In the genomic region with DNA sequence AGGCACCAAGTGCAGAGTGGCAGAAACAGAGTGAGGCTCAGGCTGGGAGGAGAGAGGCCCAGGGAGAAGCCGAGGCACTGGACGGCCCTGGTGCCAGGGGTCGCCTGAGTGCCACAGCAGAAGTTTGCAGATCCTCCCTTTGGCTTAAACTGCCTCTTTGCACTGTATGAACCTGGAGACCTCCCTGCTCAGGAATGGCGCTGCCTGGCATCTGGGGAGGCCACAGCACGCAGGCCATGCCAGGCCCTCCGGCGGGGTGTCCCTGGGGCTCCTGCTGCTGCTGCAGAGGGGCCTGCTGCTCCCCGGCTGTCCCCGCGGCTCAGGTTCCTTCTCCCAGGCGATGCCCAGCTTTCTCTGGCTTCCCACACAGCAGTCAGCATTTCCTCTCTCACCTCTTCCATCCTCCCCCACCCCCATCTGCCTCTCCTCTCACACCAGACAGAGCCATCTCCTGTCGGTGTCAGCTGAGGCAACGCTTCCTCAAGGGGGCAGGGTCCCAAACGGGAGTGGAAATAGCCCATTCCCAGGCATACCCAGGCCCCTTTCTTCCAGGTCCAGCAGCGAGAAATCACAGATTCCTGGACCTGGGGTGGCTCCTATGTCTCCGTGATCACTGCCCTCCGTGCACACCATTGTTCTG, we compare ENCODE assay signal across 34 cellular contexts. TPM values are rescaled to one million over a fixed set of nuclear protein-coding genes. Genes with fewer than 3 reads are reported as not detected.
DNase-seq lines count a peak whose midpoint lies in the region; ATAC-seq and TF ChIP-seq lines count a peak whose summit lies in the region.
"Had no signal": no experiment of that assay in that cellular context is flagged by ENCODE, and none has a peak within 500 bp of the region (broad histone marks: within the 10 kb centered on the region; RNA-seq: fewer than 3 reads in every experiment).

No MANE protein-coding gene starts in this region.

- 49% methylated on average over 14 of the region's 17 CpGs for WGBS in SK-N-SH (ENCODE audit: low lambda C conversion rate)
- WGBS in sigmoid colon, 2 donors, result 59 to 74% methylated on average over 17 of the region's 17 CpGs

- DNase-seq in SK-N-SH, result peak; percentile 25
- DNase-seq in WTC11 (ENCODE audit: low spot score), result peak; percentile 63
- DNase-seq in sigmoid colon, result peak; percentile 40
- DNase-seq in NCI-H2107 treated with DMSO at 0.1 percent for 48 hours (lab: John Stamatoyannopoulos, UW; ENCODE audit: unreplicated experiment), result no peak
- DNase-seq in osteocyte (ENCODE audit: extremely low spot score, unreplicated experiment), result no peak
- DNase-seq in activated CD4-positive, alpha-beta T cell treated with anti-CD3 and anti-CD28 coated beads for 4 hours, result no peak
- DNase-seq: 8988T; activated CD4-positive, alpha-beta T cell treated with anti-CD3 and anti-CD28 coated beads, Interleukin-2, amount 10 ng/mL, durations not matched to agents 24 days and 14 days; activated gamma-delta T cell; activated naive CD8-positive, alpha-beta T cell treated with anti-CD3 and anti-CD28 coated beads for 36 hours; activated T-cell treated with anti-CD3 and anti-CD28 coated beads, Interleukin-2, amount 50 U/mL, for 1 hour; CD4-positive, alpha-beta T cell; effector CD4-positive, alpha-beta T cell; erythroblast; left colon; MG63; NCI-H1930; NCI-H2227 treated with DMSO at 0.1 percent for 48 hours; NCI-H526 treated with DMSO at 0.1 percent for 48 hours; right lobe of liver; SHP77; stimulated activated CD4-positive, alpha-beta T cell treated with anti-CD3 and anti-CD28 coated beads, Interleukin-12 subunit alpha, Interleukin-12 subunit beta, amount 100 ng/mL, for 4 hours; stimulated activated CD4-positive, alpha-beta T cell treated with anti-CD3 and anti-CD28 coated beads, Interleukin-2, amount 100 ng/mL, for 48 hours; thyroid gland; uterus had no signal

- H3K4me3 Mint-ChIP-seq in WTC11, result no peak overlapping the region
- H3K4me3 Mint-ChIP-seq in osteocyte (ENCODE audit: unreplicated experiment), result no peak overlapping the region
- H3K4me3 Mint-ChIP-seq: activated CD4-positive, alpha-beta T cell treated with anti-CD3 and anti-CD28 coated beads, Interleukin-2, amount 10 ng/mL, durations not matched to agents 24 days and 14 days; activated naive CD8-positive, alpha-beta T cell treated with anti-CD3 and anti-CD28 coated beads for 36 hours; CD4-positive, alpha-beta T cell had no signal

- TF ChIP-seq POLR2A in sigmoid colon (IDR thresholded peaks at IDR 0.05), result no peak

- H3K9ac ChIP-seq in SK-N-SH (no peak overlapping the region), iPS-20b (ENCODE audit: low read depth, low read length) (peak overlapping the region; percentile 24; the same call in 1 of the 2 replicates)
- H3K9ac ChIP-seq: KMS-11 had no signal

- ATAC-seq in SK-N-SH treated with all-trans-retinoic acid at 6 μM for 48 hours (no peak), WTC11 (peak; percentile 77)
- ATAC-seq: left colon, Panc1, right lobe of liver had no signal

- H2AFZ ChIP-seq in SK-N-SH (ENCODE audit: low read depth), result no peak overlapping the region

- H3K36me3 ChIP-seq in SK-N-SH (replicated peaks in 1 of 2; ENCODE audit: control insufficient read depth in 1 of 2, insufficient read depth in 2 of 2, low read length in 1 of 2) (no peaks in the 10 kb centered on the region), iPS-20b (ENCODE audit: insufficient read depth, low read depth, low read length) (peaks cover 64% of the 10 kb centered on the region), sigmoid colon (no peaks in the 10 kb centered on the region)
- H3K36me3 ChIP-seq: MG63, neutrophil, prostate gland, right lobe of liver, thyroid gland, uterus had no signal

- peak overlapping the region; percentile 92 for H3K27ac Mint-ChIP-seq in WTC11
- H3K27ac Mint-ChIP-seq in osteocyte (ENCODE audit: unreplicated experiment), result no peak overlapping the region
- H3K27ac Mint-ChIP-seq: activated CD4-positive, alpha-beta T cell treated with anti-CD3 and anti-CD28 coated beads, Interleukin-2, amount 10 ng/mL, durations not matched to agents 24 days and 14 days; activated naive CD8-positive, alpha-beta T cell treated with anti-CD3 and anti-CD28 coated beads for 36 hours; CD4-positive, alpha-beta T cell had no signal

- H3K27me3 Mint-ChIP-seq in WTC11 (ENCODE audit: low read depth) (no peaks in the 10 kb centered on the region; the same call in 1 of the 2 replicates), osteocyte (ENCODE audit: unreplicated experiment) (peaks cover 5% of the 10 kb centered on the region)
- H3K27me3 Mint-ChIP-seq: activated CD4-positive, alpha-beta T cell treated with anti-CD3 and anti-CD28 coated beads, Interleukin-2, amount 10 ng/mL, durations not matched to agents 24 days and 14 days; activated naive CD8-positive, alpha-beta T cell treated with anti-CD3 and anti-CD28 coated beads for 36 hours; CD4-positive, alpha-beta T cell had no signal

- intact Hi-C loops in sigmoid colon (cut with DNase I), result no loop called here

- H3K4me3 ChIP-seq in SK-N-SH (ENCODE audit: low read depth in 2 of 2, low read length in 1 of 2), result no peak overlapping the region
- H3K4me3 ChIP-seq in iPS-20b (ENCODE audit: low read length), result no peak overlapping the region
- H3K4me3 ChIP-seq in sigmoid colon, result no peak overlapping the region
- H3K4me3 ChIP-seq: MG63, prostate gland, right lobe of liver, thyroid gland, uterus had no signal

- TF ChIP-seq EP300 in SK-N-SH (IDR thresholded peaks at IDR 0.05; ENCODE audit: borderline replicate concordance in 1 of 2, low read depth in 1 of 2, low read length in 1 of 2), result no peak
- no peak for TF ChIP-seq EP300 in sigmoid colon (IDR thresholded peaks at IDR 0.05)

- no peaks in the 10 kb centered on the region for H3F3A ChIP-seq in SK-N-SH (replicated peaks; ENCODE audit: insufficient read depth)

- no peaks in the 10 kb centered on the region; the same call in 1 of the 2 replicates for H3K27me3 ChIP-seq in SK-N-SH (ENCODE audit: insufficient read depth)
- no peaks in the 10 kb centered on the region for H3K27me3 ChIP-seq in iPS-20b (ENCODE audit: insufficient read depth, low read length)
- no peaks in the 10 kb centered on the region for H3K27me3 ChIP-seq in sigmoid colon
- H3K27me3 ChIP-seq: MG63, neutrophil, right lobe of liver, thyroid gland, uterus had no signal

- no peak for TF ChIP-seq CTCF in SK-N-SH (IDR thresholded peaks at IDR 0.05)
- no peak for TF ChIP-seq CTCF in WTC11 (IDR thresholded peaks at IDR 0.05)
- no peak for TF ChIP-seq CTCF in sigmoid colon (IDR thresholded peaks at IDR 0.05)
- TF ChIP-seq CTCF in osteocyte (IDR thresholded peaks at IDR 0.05), result no peak

- POLR2A ChIA-PET in SK-N-SH (lab: Yijun Ruan, JAX) (no interaction called here), WTC11 (lab: Charles Lee) (no interaction called here)

- H3K4me2 ChIP-seq in SK-N-SH, result no peak overlapping the region
- H3K4me2 ChIP-seq: KMS-11 had no signal

- H3K9me3 Mint-ChIP-seq in WTC11, result no peaks in the 10 kb centered on the region
- no peaks in the 10 kb centered on the region for H3K9me3 Mint-ChIP-seq in osteocyte (ENCODE audit: unreplicated experiment)
- H3K9me3 Mint-ChIP-seq: activated CD4-positive, alpha-beta T cell treated with anti-CD3 and anti-CD28 coated beads, Interleukin-2, amount 10 ng/mL, durations not matched to agents 24 days and 14 days; activated naive CD8-positive, alpha-beta T cell treated with anti-CD3 and anti-CD28 coated beads for 36 hours; CD4-positive, alpha-beta T cell had no signal

- H3K27ac ChIP-seq in SK-N-SH (ENCODE audit: low read depth in 2 of 2, low read length in 1 of 2), result no peak overlapping the region
- H3K27ac ChIP-seq in iPS-20b (ENCODE audit: low read length), result no peak overlapping the region
- no peak overlapping the region for H3K27ac ChIP-seq in sigmoid colon
- H3K27ac ChIP-seq: KMS-11, neutrophil, prostate gland, right lobe of liver, thyroid gland, uterus, VCaP had no signal

- TF ChIP-seq RAD21 in SK-N-SH (IDR thresholded peaks at IDR 0.05; ENCODE audit: low read length), result no peak

- no peaks in the 10 kb centered on the region for H3K9me2 ChIP-seq in SK-N-SH

- H3K79me2 ChIP-seq in SK-N-SH (ENCODE audit: insufficient read depth), result no peaks in the 10 kb centered on the region

- H3K4me1 ChIP-seq in SK-N-SH (ENCODE audit: control insufficient read depth in 1 of 2, insufficient read depth in 2 of 2, low read depth in 1 of 2, low read length in 1 of 2), result peaks cover 11 to 13% of the 10 kb centered on the region in 2 experiments; a peak in 2 of 4 replicates
- H3K4me1 ChIP-seq in iPS-20b (ENCODE audit: insufficient read depth, low read length), result peaks cover 28% of the 10 kb centered on the region
- H3K4me1 ChIP-seq in sigmoid colon, result no peaks in the 10 kb centered on the region
- H3K4me1 ChIP-seq: prostate gland, right lobe of liver, thyroid gland, uterus had no signal

- peaks cover 84% of the 10 kb centered on the region for H3K4me1 Mint-ChIP-seq in WTC11
- H3K4me1 Mint-ChIP-seq in osteocyte (ENCODE audit: unreplicated experiment), result peaks cover 13% of the 10 kb centered on the region

- H4K20me1 ChIP-seq in SK-N-SH (ENCODE audit: insufficient read depth), result no peaks in the 10 kb centered on the region

- H3K36me3 Mint-ChIP-seq in WTC11 (peaks cover 68% of the 10 kb centered on the region), osteocyte (ENCODE audit: unreplicated experiment) (no peaks in the 10 kb centered on the region)
- H3K36me3 Mint-ChIP-seq: activated naive CD8-positive, alpha-beta T cell treated with anti-CD3 and anti-CD28 coated beads for 36 hours had no signal

- no peaks in the 10 kb centered on the region for H3K9me3 ChIP-seq in SK-N-SH
- no peaks in the 10 kb centered on the region for H3K9me3 ChIP-seq in iPS-20b (ENCODE audit: insufficient read depth, low read depth, low read length)
- no peaks in the 10 kb centered on the region for H3K9me3 ChIP-seq in sigmoid colon
- H3K9me3 ChIP-seq: MG63, neutrophil, prostate gland, right lobe of liver, thyroid gland, uterus had no signal

- CTCF ChIA-PET in SK-N-SH (lab: Yijun Ruan, JAX), result no interaction called here
- CTCF ChIA-PET in WTC11 (lab: Charles Lee), result interaction anchor here (0.6 to 4.0 kb wide), 10 partner anchors 9 to 220 kb away, joined by 3 to 17 read pairs (median 6); a partner anchor contains a TSS

TF ChIP-seq in SK-N-SH, 30 proteins besides CTCF, POLR2A, EP300 and RAD21 (continues in another document):
- TF ChIP-seq EZH2phosphoT487 (IDR thresholded peaks at IDR 0.05; ENCODE audit: borderline replicate concordance, low read depth) (no peak), FOXM1 (IDR thresholded peaks at IDR 0.05; ENCODE audit: low read depth) (no peak)

TF ChIP-seq in SK-N-SH treated with all-trans-retinoic acid at 6 μM for 48 hours, 23 proteins besides CTCF, POLR2A, EP300 and RAD21 (continues in another document):
- TF ChIP-seq ZC3H10 (CRISPR knock-in tag; IDR thresholded peaks at IDR 0.05) (no peak), SNAI2 (CRISPR knock-in tag; IDR thresholded peaks at IDR 0.05) (no peak)

TF ChIP-seq in WTC11, 78 proteins besides CTCF, POLR2A, EP300 and RAD21 (continues in another document):
- TF ChIP-seq ZNF317 (CRISPR knock-in tag; IDR thresholded peaks at IDR 0.05; ENCODE audit: borderline replicate concordance, low read depth), result peak; percentile 21; the same call in 1 of the 2 replicates

RNA-seq across cellular contexts. Expression of a gene that starts 35.2 kb away (rescaled TPM):
- not detected in 2 replicates for polyA plus RNA-seq in SK-N-SH (2012; rRNA removed)
- under 0.01 TPM in 1 of 2 replicates, not detected in the other for polyA plus RNA-seq in SK-N-SH (2012; cell fraction: cytosol; rRNA removed)
- polyA plus RNA-seq in SK-N-SH (2012; cell fraction: nucleus; rRNA removed), result not detected in 2 replicates
- total RNA-seq in WTC11 (2021), result 54.2 to 58.2 TPM (median 55.9 TPM) in 3 replicates
- total RNA-seq in sigmoid colon, result 1 to 10 TPM in 1 of 4 donors, under 1 TPM in 2, not detected in 1; 0.36 to 1.9 (median 0.55) TPM
- polyA plus RNA-seq in sigmoid colon, result under 1 TPM in 1 of 3 donors, not detected in 2; 0.32 TPM
- total RNA-seq in osteocyte, result not detected in 2 replicates
- total RNA-seq: activated CD4-positive, alpha-beta T cell treated with anti-CD3 and anti-CD28 coated beads, Interleukin-2, amount 10 ng/mL, durations not matched to agents 24 days and 14 days; activated naive CD8-positive, alpha-beta T cell treated with anti-CD3 and anti-CD28 coated beads for 36 hours; bronchial epithelial cell; CD4-positive, alpha-beta T cell; right lobe of liver; T-helper 2 cell treated with Interferon-gamma antibody and Interleukin-4, amounts not matched to agents 100 ng/mL and 5 ng/mL, for 36 hours had no signal

Comparison
In these comparisons a context has a peak if more than half of its experiments do, and no peak if none do; other contexts are left out.
1. DNase-seq: peak in SK-N-SH (single experiment), WTC11 (single experiment) and sigmoid colon (single experiment); none in NCI-H2107 treated with DMSO at 0.1 percent for 48 hours (single experiment), osteocyte (single experiment) and activated CD4-positive, alpha-beta T cell treated with anti-CD3 and anti-CD28 coated beads for 4 hours (0 of 2).
2. RNA of a gene that starts 35.2 kb away (total RNA-seq): 54.2 to 58.2 TPM in WTC11; 0.36 to 1.9 TPM in sigmoid colon and not detected in osteocyte; every median in the first group is over 10 times any median in the second.